Comparison of ENCODE assay signal across 2 cellular contexts in the genomic region with DNA sequence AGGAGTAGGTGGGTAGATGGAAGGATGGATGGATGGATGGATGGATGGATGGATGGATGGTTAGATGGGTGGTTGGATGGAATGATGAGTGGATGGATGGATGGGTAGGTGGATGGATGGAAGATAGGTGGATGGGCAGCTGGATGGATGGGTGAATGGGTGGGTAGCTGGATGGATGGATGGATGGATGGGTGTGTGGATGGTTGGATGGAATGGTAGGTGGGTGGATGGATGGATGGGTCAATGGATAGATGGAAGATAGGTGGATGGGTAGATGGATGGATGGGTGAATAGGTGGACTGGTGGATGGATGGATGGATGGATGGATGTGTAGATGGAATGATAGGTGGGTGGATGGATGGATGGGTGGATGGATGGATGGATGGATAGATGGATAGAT.
TF ChIP-seq lines count a peak whose summit lies in the region.

No MANE protein-coding gene starts in this region.

TF ChIP-seq in IMR-90, 13 proteins besides CTCF, POLR2A, EP300 and RAD21:
- TF ChIP-seq SMC3 (IDR thresholded peaks at IDR 0.05; ENCODE audit: low read depth, low read length), result no peak
- TF ChIP-seq MAFK (IDR thresholded peaks at IDR 0.05; ENCODE audit: low read depth, low read length), result no peak
- TF ChIP-seq CHD1 (IDR thresholded peaks at IDR 0.05; ENCODE audit: low read depth, low read length), result no peak
- TF ChIP-seq NFE2L2 (IDR thresholded peaks at IDR 0.05; ENCODE audit: low read depth, low read length), result no peak
- TF ChIP-seq RFX5 (IDR thresholded peaks at IDR 0.05; ENCODE audit: low read depth, low read length), result no peak
- TF ChIP-seq RCOR1 (IDR thresholded peaks at IDR 0.05; ENCODE audit: insufficient replicate concordance, low read length), result no peak
- TF ChIP-seq, protein P1, sequence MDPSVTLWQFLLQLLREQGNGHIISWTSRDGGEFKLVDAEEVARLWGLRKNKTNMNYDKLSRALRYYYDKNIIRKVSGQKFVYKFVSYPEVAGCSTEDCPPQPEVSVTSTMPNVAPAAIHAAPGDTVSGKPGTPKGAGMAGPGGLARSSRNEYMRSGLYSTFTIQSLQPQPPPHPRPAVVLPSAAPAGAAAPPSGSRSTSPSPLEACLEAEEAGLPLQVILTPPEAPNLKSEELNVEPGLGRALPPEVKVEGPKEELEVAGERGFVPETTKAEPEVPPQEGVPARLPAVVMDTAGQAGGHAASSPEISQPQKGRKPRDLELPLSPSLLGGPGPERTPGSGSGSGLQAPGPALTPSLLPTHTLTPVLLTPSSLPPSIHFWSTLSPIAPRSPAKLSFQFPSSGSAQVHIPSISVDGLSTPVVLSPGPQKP (IDR thresholded peaks at IDR 0.05; ENCODE audit: borderline replicate concordance, low read depth, low read length), result no peak
- no peak for TF ChIP-seq BHLHE40 (IDR thresholded peaks at IDR 0.05; ENCODE audit: low read depth, low read length)
- TF ChIP-seq MXI1 (IDR thresholded peaks at IDR 0.05; ENCODE audit: borderline replicate concordance, low read depth, low read length), result no peak
- TF ChIP-seq MAZ (IDR thresholded peaks at IDR 0.05; ENCODE audit: borderline replicate concordance, low read depth, low read length), result no peak
TF ChIP-seq in IMR-90: peak in this region for 0.

TF ChIP-seq in H1, 55 proteins besides CTCF, POLR2A, EP300 and RAD21:
- TF ChIP-seq TCF12 (IDR thresholded peaks at IDR 0.05; ENCODE audit: low read depth, low read length) (no peak), CTBP2 (IDR thresholded peaks at IDR 0.05; ENCODE audit: borderline replicate concordance, insufficient read depth, insufficient read length, low read length) (no peak), CBX8 (IDR thresholded peaks at IDR 0.05; ENCODE audit: borderline replicate concordance, low read depth, low read length) (no peak), SP1 (IDR thresholded peaks at IDR 0.05; ENCODE audit: low read depth, low read length) (no peak), KDM5A (IDR thresholded peaks at IDR 0.05; ENCODE audit: low read length) (no peak), JUND (IDR thresholded peaks at IDR 0.05; ENCODE audit: low read length) (no peak), ASH2L (IDR thresholded peaks at IDR 0.05; ENCODE audit: low read length) (no peak), CHD2 (IDR thresholded peaks at IDR 0.05; ENCODE audit: low read length) (no peak), KDM1A (IDR thresholded peaks at IDR 0.05; ENCODE audit: borderline replicate concordance, low read length) (no peak), GABPA (IDR thresholded peaks at IDR 0.05; ENCODE audit: borderline replicate concordance, insufficient read depth, low read length) (no peak), EGR1 (IDR thresholded peaks at IDR 0.05; ENCODE audit: borderline replicate concordance, low read depth, low read length) (no peak), NANOG (IDR thresholded peaks at IDR 0.05; ENCODE audit: insufficient read depth, low read depth, low read length, poor library complexity, severe bottlenecking) (no peak), NRF1 (IDR thresholded peaks at IDR 0.05; ENCODE audit: low read depth, low read length) (no peak), FOSL1 (IDR thresholded peaks at IDR 0.05; ENCODE audit: insufficient read depth, low read depth, low read length) (no peak), SIN3A (conservative IDR thresholded peaks at IDR 0.05 in 1 of 2, IDR thresholded peaks at IDR 0.05 in 1 of 2; ENCODE audit: low read depth in 1 of 2, low read length in 2 of 2) (no peak)
- TF ChIP-seq, protein P2, sequence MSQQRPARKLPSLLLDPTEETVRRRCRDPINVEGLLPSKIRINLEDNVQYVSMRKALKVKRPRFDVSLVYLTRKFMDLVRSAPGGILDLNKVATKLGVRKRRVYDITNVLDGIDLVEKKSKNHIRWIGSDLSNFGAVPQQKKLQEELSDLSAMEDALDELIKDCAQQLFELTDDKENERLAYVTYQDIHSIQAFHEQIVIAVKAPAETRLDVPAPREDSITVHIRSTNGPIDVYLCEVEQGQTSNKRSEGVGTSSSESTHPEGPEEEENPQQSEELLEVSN (IDR thresholded peaks at IDR 0.05), result no peak
TF ChIP-seq in H1: peak in this region for 0.
